22 cellular contexts compared by ENCODE assay signal in genomic region chr5:11319851-11320580, GRCh38.
DNase-seq lines count a peak whose midpoint lies in the region; ATAC-seq, FAIRE-seq and TF ChIP-seq lines count a peak whose summit lies in the region.
"Had no signal": no experiment of that assay in that cellular context is flagged by ENCODE, and none has a peak within 500 bp of the region (broad histone marks: within the 10 kb centered on the region; RNA-seq: fewer than 3 reads in every experiment).

No MANE protein-coding gene starts in this region.

- no peaks in the 10 kb centered on the region for H4K20me1 ChIP-seq in K562 (replicated peaks; ENCODE audit: control insufficient read depth, insufficient read depth, low read length)

- H3K9me3 ChIP-seq in K562 (replicated peaks; ENCODE audit: control insufficient read depth, insufficient read depth, low read depth, low read length) = no peaks in the 10 kb centered on the region
- no peaks in the 10 kb centered on the region for H3K9me3 ChIP-seq in adrenal gland (replicated peaks in 1 of 3)
- H3K9me3 ChIP-seq: gastrocnemius medialis, testis had no signal

- H2AFZ ChIP-seq in K562 (ENCODE audit: low read depth, low read length) = no peak overlapping the region

- H3K4me3 ChIP-seq in K562 (no peak overlapping the region), adrenal gland (no peak overlapping the region)
- H3K4me3 ChIP-seq: gastrocnemius medialis, testis had no signal

- no TSS peak for BruUV-seq in Calu3 (replicated peaks; lab: Mats Ljungman, UMichigan)
- BruUV-seq in K562 (replicated peaks; lab: Mats Ljungman, UMichigan) = no TSS peak

- H3K36me3 ChIP-seq in K562 (ENCODE audit: control insufficient read depth, insufficient read depth, low read length) = no peaks in the 10 kb centered on the region
- no peaks in the 10 kb centered on the region for H3K36me3 ChIP-seq in adrenal gland (replicated peaks in 1 of 2)
- H3K36me3 ChIP-seq: gastrocnemius medialis had no signal

- H3K27ac ChIP-seq in K562 (ENCODE audit: extremely low read depth, low read depth, low read length) (no peak overlapping the region), adrenal gland (no peak overlapping the region)
- H3K27ac ChIP-seq: gastrocnemius medialis, testis had no signal

- in situ Hi-C loops in K562 (cut with MboI) = no loop called here

- TF ChIP-seq EP300 in K562 (IDR thresholded peaks at IDR 0.05; ENCODE audit: low read length) = no peak

- FAIRE-seq in K562 (lab: Jason Lieb, UNC) = peak; percentile 40
- FAIRE-seq: TTC549 had no signal

- no peak overlapping the region for H3K9ac ChIP-seq in K562 (ENCODE audit: insufficient read depth in 1 of 2, low read depth in 2 of 2, low read length in 2 of 2)

- H3K4me1 Mint-ChIP-seq in Calu3 (ENCODE audit: low read depth, unreplicated experiment) = peaks cover 29% of the 10 kb centered on the region
- no peaks in the 10 kb centered on the region for H3K4me1 Mint-ChIP-seq in activated CD4-positive, alpha-beta T cell treated with anti-CD3 and anti-CD28 coated beads, Interleukin-2, amount 10 ng/mL, durations not matched to agents 24 days and 14 days
- H3K4me1 Mint-ChIP-seq: naive thymus-derived CD8-positive, alpha-beta T cell; stimulated activated memory B cell treated with anti-CD40 and anti-IgM and Interleukin-4, amounts not matched to agents 10 μg/mL and 1 μg/mL and 100 μg/mL, for 72 hours had no signal

- H3K27me3 Mint-ChIP-seq in Calu3 (ENCODE audit: unreplicated experiment) = no peaks in the 10 kb centered on the region
- H3K27me3 Mint-ChIP-seq in activated CD4-positive, alpha-beta T cell treated with anti-CD3 and anti-CD28 coated beads, Interleukin-2, amount 10 ng/mL, durations not matched to agents 24 days and 14 days = no peaks in the 10 kb centered on the region
- H3K27me3 Mint-ChIP-seq: brain; stimulated activated memory B cell treated with anti-CD40 and anti-IgM and Interleukin-4, amounts not matched to agents 10 μg/mL and 1 μg/mL and 100 μg/mL, for 72 hours had no signal

- TF ChIP-seq RAD21 in K562 (CRISPR knock-in tag; conservative IDR thresholded peaks at IDR 0.05 in 1 of 2, IDR thresholded peaks at IDR 0.05 in 1 of 2) = no peak

- POLR2A ChIA-PET in K562 (lab: Yijun Ruan, JAX) = no interaction called here

- no peak overlapping the region for H3K4me2 ChIP-seq in K562 (ENCODE audit: insufficient read depth, low read length)

- H3K27ac Mint-ChIP-seq in Calu3 (ENCODE audit: unreplicated experiment) = no peak overlapping the region
- H3K27ac Mint-ChIP-seq in activated CD4-positive, alpha-beta T cell treated with anti-CD3 and anti-CD28 coated beads, Interleukin-2, amount 10 ng/mL, durations not matched to agents 24 days and 14 days = no peak overlapping the region
- H3K27ac Mint-ChIP-seq: naive thymus-derived CD8-positive, alpha-beta T cell; stimulated activated memory B cell treated with anti-CD40 and anti-IgM and Interleukin-4, amounts not matched to agents 10 μg/mL and 1 μg/mL and 100 μg/mL, for 72 hours had no signal

- TF ChIP-seq CTCF in Calu3 (IDR thresholded peaks at IDR 0.05; ENCODE audit: unreplicated experiment) (no peak), K562 (IDR thresholded peaks at IDR 0.05 in 2 of 3, conservative IDR thresholded peaks at IDR 0.05 in 1 of 3; ENCODE audit: insufficient read depth in 2 of 3, low read depth in 1 of 3, low read length in 3 of 3) (no peak), adrenal gland (IDR thresholded peaks at IDR 0.05) (no peak)

- TF ChIP-seq POLR2A in K562 (conservative IDR thresholded peaks at IDR 0.05) (no peak), adrenal gland (IDR thresholded peaks at IDR 0.05) (no peak)

- H3K4me3 Mint-ChIP-seq in Calu3 (ENCODE audit: low read depth, unreplicated experiment) = no peak overlapping the region
- H3K4me3 Mint-ChIP-seq in activated CD4-positive, alpha-beta T cell treated with anti-CD3 and anti-CD28 coated beads, Interleukin-2, amount 10 ng/mL, durations not matched to agents 24 days and 14 days = no peak overlapping the region
- H3K4me3 Mint-ChIP-seq: brain; naive thymus-derived CD8-positive, alpha-beta T cell; stimulated activated memory B cell treated with anti-CD40 and anti-IgM and Interleukin-4, amounts not matched to agents 10 μg/mL and 1 μg/mL and 100 μg/mL, for 72 hours had no signal

- ATAC-seq in K562 (no peak), left lobe of liver (peak; percentile 36)
- ATAC-seq: activated naive CD4-positive, alpha-beta T cell treated with anti-CD3 and anti-CD28 coated beads, Interleukin-2, amount 50 U/mL, for 72 hours; gastrocnemius medialis; naive thymus-derived CD8-positive, alpha-beta T cell; stimulated activated memory B cell treated with anti-CD40 and anti-IgM and Interleukin-4, amounts not matched to agents 10 μg/mL and 1 μg/mL and 100 μg/mL, for 72 hours had no signal

- CTCF ChIA-PET in Calu3 (lab: Charles Lee) = interaction anchor here (0.8 kb wide), 1 partner anchor 8 kb away, joined by 4 read pairs; no protein-coding TSS in a partner anchor
- CTCF ChIA-PET in K562 (lab: Yijun Ruan, JAX; ENCODE audit: low intra/inter-chr PET ratio) = no interaction called here

- no peaks in the 10 kb centered on the region for H3K79me2 ChIP-seq in K562 (ENCODE audit: control insufficient read depth, insufficient read depth, low read length)

- H3K9me3 Mint-ChIP-seq in Calu3 (ENCODE audit: low read depth, unreplicated experiment) = no peaks in the 10 kb centered on the region
- no peaks in the 10 kb centered on the region for H3K9me3 Mint-ChIP-seq in activated CD4-positive, alpha-beta T cell treated with anti-CD3 and anti-CD28 coated beads, Interleukin-2, amount 10 ng/mL, durations not matched to agents 24 days and 14 days
- H3K9me3 Mint-ChIP-seq: naive thymus-derived CD8-positive, alpha-beta T cell had no signal

- DNase-seq in Calu3 (peak; percentile 41), LHCN-M2 (ENCODE audit: low read depth) (peak; percentile 54), K562 (ENCODE audit: extremely low read depth in 1 of 4, low spot score in 3 of 4) (no peak), left lobe of liver (ENCODE audit: low spot score) (no peak), NCI-H1694 (lab: John Stamatoyannopoulos, UW) (no peak), adrenal gland (no peak), 8988T (no peak)
- DNase-seq in activated CD4-positive, alpha-beta T cell treated with anti-CD3 and anti-CD28 coated beads, Interleukin-2, amount 10 ng/mL, durations not matched to agents 24 days and 14 days = no peak
- DNase-seq: C1 segment of cervical spinal cord; DMS 273 treated with DMSO at 0.1 percent for 48 hours; gastrocnemius medialis; GF-D8; left cardiac atrium; naive thymus-derived CD8-positive, alpha-beta T cell; NCI-H524 treated with DMSO at 0.1 percent for 48 hours; Right ventricle myocardium superior; stimulated activated CD4-positive, alpha-beta T cell treated with anti-CD3 and anti-CD28 coated beads, Interleukin-1b, Interleukin-23, amount 100 ng/mL, for 48 hours; testis had no signal

- no peaks in the 10 kb centered on the region for H3K36me3 Mint-ChIP-seq in Calu3 (ENCODE audit: insufficient read depth, unreplicated experiment)
- no peaks in the 10 kb centered on the region for H3K36me3 Mint-ChIP-seq in activated CD4-positive, alpha-beta T cell treated with anti-CD3 and anti-CD28 coated beads, Interleukin-2, amount 10 ng/mL, durations not matched to agents 24 days and 14 days (ENCODE audit: low read depth)
- H3K36me3 Mint-ChIP-seq: activated naive CD4-positive, alpha-beta T cell treated with anti-CD3 and anti-CD28 coated beads, Interleukin-2, amount 50 U/mL, for 72 hours; stimulated activated memory B cell treated with anti-CD40 and anti-IgM and Interleukin-4, amounts not matched to agents 10 μg/mL and 1 μg/mL and 100 μg/mL, for 72 hours had no signal

- no peaks in the 10 kb centered on the region for H3K9me1 ChIP-seq in K562 (ENCODE audit: control insufficient read depth, insufficient read depth, low read length)

- H3K27me3 ChIP-seq in K562 (ENCODE audit: control insufficient read depth in 2 of 2, insufficient read depth in 2 of 2, low read length in 2 of 2) = no peaks in the 10 kb centered on the region
- no peaks in the 10 kb centered on the region for H3K27me3 ChIP-seq in adrenal gland
- H3K27me3 ChIP-seq: gastrocnemius medialis, testis had no signal

- WGBS in K562 (ENCODE audit: insufficient coverage, low coverage, missing lambda C conversion rate) = under 1% methylated on average over 7 of the region's 7 CpGs
- 70 to 76% (median 74%) methylated on average over 7 of the region's 7 CpGs for WGBS in adrenal gland, 4 donors

- intact Hi-C loops in Calu3 (cut with micrococcal nuclease; ENCODE audit: unreplicated experiment) = no loop called here
- intact Hi-C loops in K562 (cut with micrococcal nuclease) = no loop called here
- intact Hi-C loops in adrenal gland (cut with DNase I) = no loop called here
- intact Hi-C loops in activated CD4-positive, alpha-beta T cell treated with anti-CD3 and anti-CD28 coated beads, Interleukin-2, amount 10 ng/mL, durations not matched to agents 24 days and 14 days (cut with micrococcal nuclease) = no loop called here

- no peaks in the 10 kb centered on the region for H3K4me1 ChIP-seq in K562 (replicated peaks in 1 of 2; ENCODE audit: control insufficient read depth in 2 of 2, insufficient read depth in 2 of 2, low read length in 2 of 2)
- H3K4me1 ChIP-seq in adrenal gland (replicated peaks in 1 of 2) = peaks cover 3 to 23% of the 10 kb centered on the region in 2 donors
- H3K4me1 ChIP-seq: gastrocnemius medialis, testis had no signal

TF ChIP-seq in K562, 482 proteins besides CTCF, POLR2A, EP300 and RAD21:
- no peak for TF ChIP-seq HSF4 (CRISPR knock-in tag; IDR thresholded peaks at IDR 0.05; ENCODE audit: borderline replicate concordance)
- TF ChIP-seq SMARCA5 (IDR thresholded peaks at IDR 0.05) = no peak
- no peak for TF ChIP-seq HDAC3 (IDR thresholded peaks at IDR 0.05; ENCODE audit: borderline replicate concordance, partially characterized antibody)
- no peak for TF ChIP-seq ZNF347 (CRISPR knock-in tag; IDR thresholded peaks at IDR 0.05; ENCODE audit: low read depth)

Comparison
In these comparisons a context has a peak if more than half of its experiments do, and no peak if none do; other contexts are left out.
1. DNase-seq: peak in Calu3 (single experiment) and LHCN-M2 (single experiment); none in K562 (0 of 4), left lobe of liver (single experiment), NCI-H1694 (single experiment), adrenal gland (0 of 7), 8988T (single experiment) and activated CD4-positive, alpha-beta T cell treated with anti-CD3 and anti-CD28 coated beads, Interleukin-2, amount 10 ng/mL, durations not matched to agents 24 days and 14 days (single experiment).